ENCODE assay signal across 17 cellular contexts in genomic region chr10:61279400-61279799, GRCh38.
A peak's percentile ranks its signal among the peaks of the same experiment; 100 is the strongest.
DNase-seq lines count a peak whose midpoint lies in the region; ATAC-seq and TF ChIP-seq lines count a peak whose summit lies in the region.
"Had no signal": no experiment of that assay in that cellular context is flagged by ENCODE, and none has a peak within 500 bp of the region (broad histone marks: within the 10 kb centered on the region; RNA-seq: fewer than 3 reads in every experiment).

No MANE protein-coding gene starts in this region.

- CTCF ChIA-PET in naive thymus-derived CD4-positive, alpha-beta T cell (lab: Charles Lee) = no interaction called here

- no peaks in the 10 kb centered on the region for H3K27me3 ChIP-seq in naive thymus-derived CD4-positive, alpha-beta T cell (ENCODE audit: control insufficient read depth in 2 of 2, insufficient read depth in 2 of 2, low read length in 2 of 2)
- H3K27me3 ChIP-seq: body of pancreas, pancreas, tibial nerve had no signal

- no peaks in the 10 kb centered on the region for H3K9me3 Mint-ChIP-seq in naive thymus-derived CD4-positive, alpha-beta T cell
- H3K9me3 Mint-ChIP-seq: activated naive CD4-positive, alpha-beta T cell treated with anti-CD3 and anti-CD28 coated beads for 36 hours had no signal

- in situ Hi-C loops in GM13976 (cut with MboI; ENCODE audit: low sequenced_read_pairs, unreplicated experiment) = loop anchor here (25.0 kb wide), 1 partner anchor 467 kb away; no protein-coding TSS in a partner anchor

- no peaks in the 10 kb centered on the region for H3K36me3 ChIP-seq in naive thymus-derived CD4-positive, alpha-beta T cell (ENCODE audit: control insufficient read depth in 2 of 3, insufficient read depth in 3 of 3, low read length in 3 of 3)
- H3K36me3 ChIP-seq: pancreas, tibial nerve had no signal

- no peak overlapping the region for H3K4me3 ChIP-seq in naive thymus-derived CD4-positive, alpha-beta T cell (ENCODE audit: low read length)
- H3K4me3 ChIP-seq: body of pancreas, pancreas, tibial nerve had no signal

- H3K4me3 Mint-ChIP-seq in naive thymus-derived CD4-positive, alpha-beta T cell = no peak overlapping the region
- H3K4me3 Mint-ChIP-seq: activated naive CD4-positive, alpha-beta T cell treated with anti-CD3 and anti-CD28 coated beads for 36 hours had no signal

- no peak for TF ChIP-seq CTCF in GM13976 (IDR thresholded peaks at IDR 0.05; ENCODE audit: borderline replicate concordance, control extremely low read depth, extremely low read depth, insufficient read depth, missing control alignments)

- H3K4me1 ChIP-seq in naive thymus-derived CD4-positive, alpha-beta T cell (ENCODE audit: control insufficient read depth in 2 of 2, insufficient read depth in 2 of 2, low read length in 2 of 2) = no peaks in the 10 kb centered on the region
- H3K4me1 ChIP-seq: body of pancreas had no signal

- no peaks in the 10 kb centered on the region for H3K9me3 ChIP-seq in naive thymus-derived CD4-positive, alpha-beta T cell (ENCODE audit: control insufficient read depth in 2 of 3, low read length in 3 of 3)
- H3K9me3 ChIP-seq: body of pancreas, Caco-2, pancreas, tibial nerve had no signal

- DNase-seq in NCI-H82 (lab: John Stamatoyannopoulos, UW) (no peak), GM13976 (ENCODE audit: low spot score) (no peak), NCI-H510A (lab: John Stamatoyannopoulos, UW) (no peak)
- no peak for DNase-seq in naive thymus-derived CD4-positive, alpha-beta T cell
- DNase-seq: activated CD4-positive, alpha-beta T cell treated with anti-CD3 and anti-CD28 coated beads for 1 hour; activated naive CD4-positive, alpha-beta T cell treated with anti-CD3 and anti-CD28 coated beads for 36 hours; body of pancreas; Caco-2; kidney glomerular epithelial cell; NCI-H1048; pancreas; Right ventricle myocardium superior had no signal

- H3K4me1 Mint-ChIP-seq in naive thymus-derived CD4-positive, alpha-beta T cell = peaks cover 0 to 9% (median 0%) of the 10 kb centered on the region in 7 donors

- no peak overlapping the region for H3K27ac ChIP-seq in naive thymus-derived CD4-positive, alpha-beta T cell (ENCODE audit: low read depth, low read length)
- H3K27ac ChIP-seq: body of pancreas, pancreas, tibial nerve had no signal

- peak; percentile 88 for ATAC-seq in GM18867 (IDR thresholded peaks at IDR 0.05; ENCODE audit: unreplicated experiment)
- ATAC-seq in GM21390 (IDR thresholded peaks at IDR 0.05; ENCODE audit: unreplicated experiment) = peak; percentile 62
- peak; percentile 80 for ATAC-seq in HG03060 (IDR thresholded peaks at IDR 0.05; ENCODE audit: low read depth, unreplicated experiment)
- ATAC-seq in HG03575 (IDR thresholded peaks at IDR 0.05; ENCODE audit: extremely low read depth, insufficient number of reproducible peaks, low FRiP score, unreplicated experiment) = peak; percentile 64
- ATAC-seq in naive thymus-derived CD4-positive, alpha-beta T cell = no peak
- ATAC-seq: body of pancreas, pancreas had no signal

- peaks cover 2 to 40% (median 4%) of the 10 kb centered on the region in 5 donors for H3K27me3 Mint-ChIP-seq in naive thymus-derived CD4-positive, alpha-beta T cell

- POLR2A ChIA-PET in naive thymus-derived CD4-positive, alpha-beta T cell (lab: Charles Lee) = no interaction called here

- H3K27ac Mint-ChIP-seq in naive thymus-derived CD4-positive, alpha-beta T cell = no peak overlapping the region
- H3K27ac Mint-ChIP-seq: activated naive CD4-positive, alpha-beta T cell treated with anti-CD3 and anti-CD28 coated beads for 36 hours had no signal

- no peaks in the 10 kb centered on the region for H3K36me3 Mint-ChIP-seq in naive thymus-derived CD4-positive, alpha-beta T cell

- intact Hi-C loops in naive thymus-derived CD4-positive, alpha-beta T cell (cut with micrococcal nuclease) = no loop called here
